Comparison of ENCODE assay signal across 27 cellular contexts in genomic region chr7:158120751-158121150, GRCh38.
"Had no signal": no experiment of that assay in that cellular context is flagged by ENCODE, and none has a peak within 500 bp of the region (broad histone marks: within the 10 kb centered on the region; RNA-seq: fewer than 3 reads in every experiment).

No MANE protein-coding gene starts in this region.

- H3K27ac ChIP-seq: cardiac muscle cell, lower lobe of right lung, neural progenitor cell, psoas muscle, skin epidermis, thoracic aorta had no signal

- H3K4me1 Mint-ChIP-seq: activated B cell treated with CpG ODN at 0.5 μM for 24 hours; activated CD4-positive, alpha-beta T cell treated with anti-CD3 and anti-CD28 coated beads for 36 hours; activated naive CD8-positive, alpha-beta T cell treated with anti-CD3 and anti-CD28 coated beads, Interleukin-2, amount 50 U/mL, for 24 hours; naive thymus-derived CD4-positive, alpha-beta T cell; neural progenitor cell; stimulated activated memory B cell treated with anti-CD40 and anti-IgM and Interleukin-4, amounts not matched to agents 10 μg/mL and 1 μg/mL and 100 μg/mL, for 72 hours had no signal

- H3K4me3 Mint-ChIP-seq: activated B cell treated with CpG ODN at 0.5 μM for 24 hours; activated CD4-positive, alpha-beta T cell treated with anti-CD3 and anti-CD28 coated beads for 36 hours; activated naive CD4-positive, alpha-beta T cell treated with anti-CD3 and anti-CD28 coated beads for 36 hours; activated naive CD8-positive, alpha-beta T cell treated with anti-CD3 and anti-CD28 coated beads, Interleukin-2, amount 50 U/mL, for 24 hours; activated T-cell treated with anti-CD3 and anti-CD28 coated beads, Interleukin-2, amount 50 U/mL, for 4 hours; effector memory CD8-positive, alpha-beta T cell; naive thymus-derived CD4-positive, alpha-beta T cell; neural progenitor cell; stimulated activated memory B cell treated with anti-CD40 and anti-IgM and Interleukin-4, amounts not matched to agents 10 μg/mL and 1 μg/mL and 100 μg/mL, for 72 hours; T-helper 1 cell treated with Interleukin-12 subunit alpha and Interleukin-12 subunit beta and Interleukin-4 antibody, amounts not matched to agents 30 μg/mL and 1 μg/mL, for 36 hours; type B pancreatic cell had no signal

- H3K27ac Mint-ChIP-seq: activated B cell treated with CpG ODN at 0.5 μM for 24 hours; activated CD4-positive, alpha-beta T cell treated with anti-CD3 and anti-CD28 coated beads for 36 hours; activated naive CD4-positive, alpha-beta T cell treated with anti-CD3 and anti-CD28 coated beads for 36 hours; activated naive CD8-positive, alpha-beta T cell treated with anti-CD3 and anti-CD28 coated beads, Interleukin-2, amount 50 U/mL, for 24 hours; activated T-helper 2 cell treated with anti-CD3 and anti-CD28 coated beads, Interferon-gamma antibody, Interleukin-2, Interleukin-4, amounts not matched to agents 10 μg/mL and 5 μg/mL and 100 μg/mL, durations not matched to agents 14 hours and 24 hours and 36 hours; effector memory CD8-positive, alpha-beta T cell; naive thymus-derived CD4-positive, alpha-beta T cell; neural progenitor cell; stimulated activated memory B cell treated with anti-CD40 and anti-IgM and Interleukin-4, amounts not matched to agents 10 μg/mL and 1 μg/mL and 100 μg/mL, for 72 hours; T-helper 1 cell treated with Interleukin-12 subunit alpha and Interleukin-12 subunit beta and Interleukin-4 antibody, amounts not matched to agents 30 μg/mL and 1 μg/mL, for 36 hours; type B pancreatic cell had no signal

- H3K4me3 ChIP-seq: cardiac muscle cell, dorsolateral prefrontal cortex, lower lobe of right lung, neural progenitor cell, psoas muscle, skin epidermis, thoracic aorta had no signal

- H3K36me3 ChIP-seq: cardiac muscle cell, lower lobe of right lung, thoracic aorta had no signal

- H3K27me3 ChIP-seq: cardiac muscle cell, neural progenitor cell had no signal

- H3K9ac ChIP-seq: neural progenitor cell had no signal

- ATAC-seq: activated CD4-positive, alpha-beta T cell treated with anti-CD3 and anti-CD28 coated beads for 36 hours; activated naive CD8-positive, alpha-beta T cell treated with anti-CD3 and anti-CD28 coated beads, Interleukin-2, amount 50 U/mL, for 24 hours; activated T-cell treated with anti-CD3 and anti-CD28 coated beads, Interleukin-2, amount 50 U/mL, for 4 hours; effector memory CD8-positive, alpha-beta T cell; esophagus mucosa; naive thymus-derived CD4-positive, alpha-beta T cell; psoas muscle; stimulated activated memory B cell treated with anti-CD40 and anti-IgM and Interleukin-4, amounts not matched to agents 10 μg/mL and 1 μg/mL and 100 μg/mL, for 72 hours had no signal

- H3K4me1 ChIP-seq: lower lobe of right lung, neural progenitor cell, psoas muscle had no signal

- H3K36me3 Mint-ChIP-seq: stimulated activated memory B cell treated with anti-CD40 and anti-IgM and Interleukin-4, amounts not matched to agents 10 μg/mL and 1 μg/mL and 100 μg/mL, for 72 hours; type B pancreatic cell had no signal

- DNase-seq: activated B cell treated with CpG ODN at 0.5 μM for 24 hours; activated CD4-positive, alpha-beta T cell treated with anti-CD3 and anti-CD28 coated beads for 36 hours; activated CD4-positive, alpha-beta T cell treated with anti-CD3 and anti-CD28 coated beads, Interleukin-2, amount 50 U/mL, for 4 hours; activated CD8-positive, alpha-beta memory T cell treated with anti-CD3 and anti-CD28 coated beads for 24 hours; activated CD8-positive, alpha-beta memory T cell treated with anti-CD3 and anti-CD28 coated beads, Interleukin-2, amount 50 U/mL, for 48 hours; activated naive CD4-positive, alpha-beta T cell treated with anti-CD3 and anti-CD28 coated beads for 36 hours; activated naive CD8-positive, alpha-beta T cell treated with anti-CD3 and anti-CD28 coated beads, Interleukin-2, amount 50 U/mL, for 24 hours; activated T-cell treated with anti-CD3 and anti-CD28 coated beads, Interleukin-2, amount 50 U/mL, for 4 hours; effector memory CD8-positive, alpha-beta T cell; foreskin melanocyte; glutamatergic neuron; lower lobe of right lung; naive thymus-derived CD4-positive, alpha-beta T cell; right cardiac atrium; stimulated activated CD4-positive, alpha-beta T cell treated with anti-CD3 and anti-CD28 coated beads, Interleukin-2, amount 100 ng/mL, for 24 hours; T1000 had no signal

- H3K27me3 Mint-ChIP-seq: activated B cell treated with CpG ODN at 0.5 μM for 24 hours; activated CD4-positive, alpha-beta T cell treated with anti-CD3 and anti-CD28 coated beads for 36 hours; activated naive CD8-positive, alpha-beta T cell treated with anti-CD3 and anti-CD28 coated beads, Interleukin-2, amount 50 U/mL, for 24 hours; stimulated activated memory B cell treated with anti-CD40 and anti-IgM and Interleukin-4, amounts not matched to agents 10 μg/mL and 1 μg/mL and 100 μg/mL, for 72 hours; type B pancreatic cell had no signal

- H3K4me2 ChIP-seq: neural progenitor cell had no signal
